Comparison of ENCODE assay signal across 15 cellular contexts in the genomic region with DNA sequence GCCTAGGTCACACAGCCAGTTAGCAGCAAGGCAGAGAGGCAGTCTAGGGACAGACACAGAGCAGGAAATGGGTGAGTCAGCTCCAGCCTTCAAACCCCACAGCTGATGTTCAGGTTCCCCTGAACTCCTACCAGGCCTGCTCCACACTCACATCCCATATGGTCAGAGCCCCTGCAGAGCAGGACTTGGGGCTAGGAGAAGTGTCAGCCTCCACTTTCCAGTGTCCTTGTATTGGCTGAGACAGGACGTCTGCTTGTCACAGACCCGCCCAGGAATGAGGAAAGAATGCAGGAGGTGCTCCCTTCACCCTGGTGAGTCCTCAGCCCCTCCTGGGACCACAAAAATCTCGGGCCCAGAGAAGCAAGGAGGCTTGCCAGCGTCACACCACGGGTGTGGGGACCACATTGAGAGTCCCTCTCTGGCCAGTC.
DNase-seq lines count a peak whose midpoint lies in the region; ATAC-seq, FAIRE-seq and TF ChIP-seq lines count a peak whose summit lies in the region.
"Had no signal": no experiment of that assay in that cellular context is flagged by ENCODE, and none has a peak within 500 bp of the region (broad histone marks: within the 10 kb centered on the region; RNA-seq: fewer than 3 reads in every experiment).

No MANE protein-coding gene starts in this region.

- dilution Hi-C loops in IMR-90 (cut with HindIII; ENCODE audit: low sequenced_read_pairs, unreplicated experiment), result no loop called here

- no peaks in the 10 kb centered on the region for H3K27me3 ChIP-seq in BLaER1
- H3K27me3 ChIP-seq in IMR-90 (ENCODE audit: control insufficient read depth, insufficient read depth, low read length), result no peaks in the 10 kb centered on the region
- no peaks in the 10 kb centered on the region for H3K27me3 ChIP-seq in astrocyte (ENCODE audit: insufficient read depth, low read length)

- BruUV-seq in IMR-90 (replicated peaks; lab: Mats Ljungman, UMichigan), result no TSS peak

- peaks cover 21% of the 10 kb centered on the region for H3K27me3 Mint-ChIP-seq in astrocyte (ENCODE audit: low read depth, unreplicated experiment)
- H3K27me3 Mint-ChIP-seq: central memory CD8-positive, alpha-beta T cell had no signal

- peaks cover 3% of the 10 kb centered on the region for H3K4me1 Mint-ChIP-seq in astrocyte (ENCODE audit: low read depth, unreplicated experiment)

- peak overlapping the region; percentile 47 for H3K27ac Mint-ChIP-seq in astrocyte (ENCODE audit: unreplicated experiment)
- H3K27ac Mint-ChIP-seq: immature natural killer cell; stimulated activated naive CD8-positive, alpha-beta T cell treated with anti-CD3 and anti-CD28 coated beads, Interleukin-15, Interleukin-2, amounts not matched to agents 100 ng/mL and 50 ng/mL, for 24 hours; T-cell had no signal

- no peaks in the 10 kb centered on the region for H3K9me3 Mint-ChIP-seq in astrocyte (ENCODE audit: unreplicated experiment)
- H3K9me3 Mint-ChIP-seq: central memory CD8-positive, alpha-beta T cell; immature natural killer cell; stimulated activated naive CD8-positive, alpha-beta T cell treated with anti-CD3 and anti-CD28 coated beads, Interleukin-15, Interleukin-2, amounts not matched to agents 100 ng/mL and 50 ng/mL, for 24 hours; T-cell had no signal

- no peak overlapping the region for H2BK15ac ChIP-seq in IMR-90 (ENCODE audit: low read depth, low read length)

- H2BK120ac ChIP-seq in IMR-90 (ENCODE audit: low read depth, low read length), result no peak overlapping the region

- POLR2A ChIA-PET in IMR-90 (lab: Charles Lee; ENCODE audit: unreplicated experiment), result no interaction called here

- no peak overlapping the region for H4K91ac ChIP-seq in IMR-90 (ENCODE audit: insufficient read depth, low read depth, low read length)

- peaks cover 0 to 9% of the 10 kb centered on the region in 2 experiments; a peak in 1 of 4 replicates for H3K79me1 ChIP-seq in IMR-90 (ENCODE audit: low read depth in 1 of 2, low read length in 2 of 2)

- H4K20me1 ChIP-seq in BLaER1 (no peaks in the 10 kb centered on the region), IMR-90 (ENCODE audit: insufficient read depth, low read length) (peaks cover 4% of the 10 kb centered on the region; the same call in 1 of the 2 replicates), astrocyte (ENCODE audit: insufficient read depth, low read length) (peaks cover 6% of the 10 kb centered on the region)

- intact Hi-C loops in IMR-90 (cut with micrococcal nuclease), result no loop called here

- H3K56ac ChIP-seq in IMR-90 (ENCODE audit: extremely low read depth, insufficient read depth, low read length), result no peak overlapping the region

- peak overlapping the region; percentile 4 for H3K4me2 ChIP-seq in BLaER1
- no peak overlapping the region for H3K4me2 ChIP-seq in IMR-90 (ENCODE audit: low read depth, low read length)
- H3K4me2 ChIP-seq in astrocyte (ENCODE audit: low read length), result peak overlapping the region; percentile 34

- H3K27ac ChIP-seq in BLaER1 (no peak overlapping the region), IMR-90 (ENCODE audit: insufficient read depth, low read length) (no peak overlapping the region), astrocyte (ENCODE audit: low read depth, low read length) (no peak overlapping the region)

- peaks cover 4% of the 10 kb centered on the region; the same call in 1 of the 2 replicates for H3K9me1 ChIP-seq in IMR-90 (ENCODE audit: insufficient read depth, low read length)

- no peak overlapping the region for H3K18ac ChIP-seq in IMR-90 (ENCODE audit: low read depth, low read length)

- TF ChIP-seq CTCF in IMR-90 (conservative IDR thresholded peaks at IDR 0.05; ENCODE audit: low read depth, low read length) (no peak), astrocyte (IDR thresholded peaks at IDR 0.05; ENCODE audit: insufficient read depth, low read depth, low read length) (no peak)

- H3K9me3 ChIP-seq in BLaER1 (no peaks in the 10 kb centered on the region), IMR-90 (ENCODE audit: control insufficient read depth, insufficient read depth, low read length) (no peaks in the 10 kb centered on the region), astrocyte (ENCODE audit: insufficient read depth, low read depth, low read length) (no peaks in the 10 kb centered on the region)

- no peak overlapping the region for H3K14ac ChIP-seq in IMR-90 (replicated peaks; ENCODE audit: low read depth, low read length)

- H3K4ac ChIP-seq in IMR-90 (ENCODE audit: low read depth, low read length), result no peak overlapping the region

- in situ Hi-C loops in IMR-90 (cut with MboI; ENCODE audit: low sequenced_read_pairs), result loop anchor here (10.0 kb wide), 1 partner anchor 175 kb away; no protein-coding TSS in a partner anchor

- H3K9ac ChIP-seq in BLaER1 (no peak overlapping the region), IMR-90 (ENCODE audit: low read depth, low read length) (no peak overlapping the region), astrocyte (ENCODE audit: low read length) (no peak overlapping the region)

- H2AK5ac ChIP-seq in IMR-90 (ENCODE audit: low read depth, low read length), result no peak overlapping the region

- H3K79me2 ChIP-seq in astrocyte (ENCODE audit: insufficient read depth, low read length), result no peaks in the 10 kb centered on the region

- peak overlapping the region; percentile 53 for H2AFZ ChIP-seq in IMR-90 (replicated peaks; ENCODE audit: low read length, poor library complexity)
- no peak overlapping the region for H2AFZ ChIP-seq in astrocyte (ENCODE audit: low read depth, low read length)

- TF ChIP-seq POLR2A in IMR-90 (IDR thresholded peaks at IDR 0.05; ENCODE audit: low read depth, low read length), result no peak

- WGBS in IMR-90 (ENCODE audit: extremely low coverage in 2 of 2, insufficient read length in 1 of 2), 2 experiments, result 40% methylated on average over 1 of the region's 5 CpGs; no CpG with 5 or more reads in 1 of the 2 experiments

- H3K36me3 ChIP-seq in BLaER1, result no peaks in the 10 kb centered on the region
- H3K36me3 ChIP-seq in IMR-90 (ENCODE audit: control insufficient read depth, insufficient read depth, low read length), result peaks cover 20% of the 10 kb centered on the region; the same call in 1 of the 2 replicates
- H3K36me3 ChIP-seq in astrocyte (ENCODE audit: insufficient read depth, low read length), result no peaks in the 10 kb centered on the region

- H2AK9ac ChIP-seq in IMR-90 (replicated peaks; ENCODE audit: low read depth, low read length, poor library complexity), result peak overlapping the region; percentile 67

- H4K5ac ChIP-seq in IMR-90 (ENCODE audit: low read depth, low read length), result no peak overlapping the region

- no peak overlapping the region for H2BK20ac ChIP-seq in IMR-90 (ENCODE audit: low read depth, low read length)

- TF ChIP-seq RAD21 in IMR-90 (IDR thresholded peaks at IDR 0.05; ENCODE audit: low read length), result no peak

- no peak overlapping the region for H4K8ac ChIP-seq in IMR-90 (ENCODE audit: low read depth in 2 of 2, low read length in 2 of 2)

- H3K36me3 Mint-ChIP-seq in astrocyte (ENCODE audit: low read depth, unreplicated experiment), result no peaks in the 10 kb centered on the region
- H3K36me3 Mint-ChIP-seq: T-cell had no signal

- ATAC-seq in IMR-90 (ENCODE audit: low read depth), result peak; percentile 87
- ATAC-seq: T-cell had no signal

- H3K4me1 ChIP-seq in BLaER1 (peaks cover 20% of the 10 kb centered on the region), IMR-90 (ENCODE audit: control insufficient read depth, insufficient read depth, low read length) (peaks cover 5% of the 10 kb centered on the region), astrocyte (ENCODE audit: insufficient read depth, low read length) (peaks cover 28% of the 10 kb centered on the region)

- DNase-seq in IMR-90, result peak; percentile 70
- peak; percentile 58 for DNase-seq in astrocyte (ENCODE audit: low read depth)
- peak; percentile 74 for DNase-seq in islet precursor cell
- DNase-seq in NCI-H345 (lab: John Stamatoyannopoulos, UW), result no peak
- no peak for DNase-seq in NCI-H2107 treated with DMSO at 0.1 percent for 48 hours (lab: John Stamatoyannopoulos, UW; ENCODE audit: unreplicated experiment)
- no peak for DNase-seq in D341Med (ENCODE audit: low spot score)
- DNase-seq in SIG-M5 treated with dmso at 0.1 percent for 504 hours (lab: John Stamatoyannopoulos, UW; ENCODE audit: unreplicated experiment), result no peak
- DNase-seq: activated CD4-positive, alpha-beta T cell treated with anti-CD3 and anti-CD28 coated beads for 48 hours; immature natural killer cell; NCI-H2107; stimulated activated CD4-positive, alpha-beta T cell treated with anti-CD3 and anti-CD28 coated beads, Interleukin-4, amount 100 ng/mL, for 4 hours; T-cell had no signal

- H3K4me3 ChIP-seq in BLaER1, result no peak overlapping the region
- H3K4me3 ChIP-seq in IMR-90 (ENCODE audit: insufficient read depth, low read depth, low read length), result no peak overlapping the region
- no peak overlapping the region for H3K4me3 ChIP-seq in astrocyte (ENCODE audit: insufficient read depth, low read depth, low read length)

- CTCF ChIA-PET in IMR-90 (lab: Yijun Ruan, JAX), result interaction anchor here (1.2 kb wide), 1 partner anchor 18 kb away, joined by 6 read pairs; no protein-coding TSS in a partner anchor

- H3K23ac ChIP-seq in IMR-90 (ENCODE audit: low read depth, low read length), result no peak overlapping the region

- H2BK5ac ChIP-seq in IMR-90 (ENCODE audit: low read depth, low read length, poor library complexity, severe bottlenecking), result no peak overlapping the region

- peak; percentile 78 for FAIRE-seq in astrocyte (lab: Jason Lieb, UNC)

- H3K4me3 Mint-ChIP-seq in astrocyte (ENCODE audit: unreplicated experiment), result no peak overlapping the region
- H3K4me3 Mint-ChIP-seq: central memory CD8-positive, alpha-beta T cell; immature natural killer cell; stimulated activated naive CD8-positive, alpha-beta T cell treated with anti-CD3 and anti-CD28 coated beads, Interleukin-15, Interleukin-2, amounts not matched to agents 100 ng/mL and 50 ng/mL, for 24 hours; T-cell had no signal

TF ChIP-seq in IMR-90, 13 proteins besides CTCF, POLR2A, EP300 and RAD21 (continues in another document):
- TF ChIP-seq, protein P1, sequence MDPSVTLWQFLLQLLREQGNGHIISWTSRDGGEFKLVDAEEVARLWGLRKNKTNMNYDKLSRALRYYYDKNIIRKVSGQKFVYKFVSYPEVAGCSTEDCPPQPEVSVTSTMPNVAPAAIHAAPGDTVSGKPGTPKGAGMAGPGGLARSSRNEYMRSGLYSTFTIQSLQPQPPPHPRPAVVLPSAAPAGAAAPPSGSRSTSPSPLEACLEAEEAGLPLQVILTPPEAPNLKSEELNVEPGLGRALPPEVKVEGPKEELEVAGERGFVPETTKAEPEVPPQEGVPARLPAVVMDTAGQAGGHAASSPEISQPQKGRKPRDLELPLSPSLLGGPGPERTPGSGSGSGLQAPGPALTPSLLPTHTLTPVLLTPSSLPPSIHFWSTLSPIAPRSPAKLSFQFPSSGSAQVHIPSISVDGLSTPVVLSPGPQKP (IDR thresholded peaks at IDR 0.05; ENCODE audit: borderline replicate concordance, low read depth, low read length), result no peak
- TF ChIP-seq RCOR1 (IDR thresholded peaks at IDR 0.05; ENCODE audit: insufficient replicate concordance, low read length) (no peak), MXI1 (IDR thresholded peaks at IDR 0.05; ENCODE audit: borderline replicate concordance, low read depth, low read length) (no peak), MAZ (IDR thresholded peaks at IDR 0.05; ENCODE audit: borderline replicate concordance, low read depth, low read length) (no peak)

Comparison
In these comparisons a context has a peak if more than half of its experiments do, and no peak if none do; other contexts are left out.
1. DNase-seq: peak in IMR-90 (single experiment), astrocyte (single experiment) and islet precursor cell (single experiment); none in NCI-H345 (single experiment), NCI-H2107 treated with DMSO at 0.1 percent for 48 hours (single experiment), D341Med (single experiment) and SIG-M5 treated with dmso at 0.1 percent for 504 hours (single experiment).